ENCODE assay signal across 20 cellular contexts in the genomic region with DNA sequence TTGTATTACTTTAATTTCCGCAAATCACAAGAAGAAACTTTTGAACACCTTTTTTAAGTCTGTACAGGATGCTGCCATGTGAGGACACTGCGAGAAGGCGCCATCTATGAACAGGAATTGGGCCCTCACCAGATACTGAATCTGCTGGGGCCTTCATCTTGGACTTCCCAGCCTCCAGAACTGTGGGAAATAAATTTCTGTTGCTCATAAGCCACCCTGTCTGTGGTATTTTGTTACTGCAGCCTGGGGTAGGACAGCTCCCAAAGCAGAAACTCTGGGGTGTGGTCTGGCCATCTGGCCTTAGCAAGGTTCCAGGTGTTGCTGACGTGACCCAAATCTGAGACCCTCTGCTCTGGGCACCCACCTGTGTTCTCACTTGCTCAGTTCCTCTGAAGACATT. TPM values are rescaled to one million over a fixed set of nuclear protein-coding genes. Genes with fewer than 3 reads are reported as not detected.
DNase-seq lines count a peak whose midpoint lies in the region; ATAC-seq, FAIRE-seq and TF ChIP-seq lines count a peak whose summit lies in the region.
"Had no signal": no experiment of that assay in that cellular context is flagged by ENCODE, and none has a peak within 500 bp of the region (broad histone marks: within the 10 kb centered on the region; RNA-seq: fewer than 3 reads in every experiment).

No MANE protein-coding gene starts in this region.

- H2AK5ac ChIP-seq in H9 (ENCODE audit: insufficient read length, low read length), result no peak overlapping the region

- H3K79me2 ChIP-seq in H9 (ENCODE audit: insufficient read depth, low read length) (peaks cover 19% of the 10 kb centered on the region; the same call in 1 of the 2 replicates), K562 (ENCODE audit: control insufficient read depth, insufficient read depth, low read length) (peaks cover 48% of the 10 kb centered on the region)

- H3K9me3 Mint-ChIP-seq in activated naive CD8-positive, alpha-beta T cell (ENCODE audit: low read depth), result no peaks in the 10 kb centered on the region
- H3K9me3 Mint-ChIP-seq in activated naive CD8-positive, alpha-beta T cell treated with anti-CD3 and anti-CD28 coated beads, Interleukin-2, amount 50 U/mL, for 24 hours, result no peaks in the 10 kb centered on the region
- no peaks in the 10 kb centered on the region; a peak in 1 of 5 replicates for H3K9me3 Mint-ChIP-seq in H9
- peaks cover 5% of the 10 kb centered on the region for H3K9me3 Mint-ChIP-seq in glutamatergic neuron (ENCODE audit: unreplicated experiment)
- H3K9me3 Mint-ChIP-seq: CD8-positive, alpha-beta memory T cell had no signal

- no peaks in the 10 kb centered on the region for H3K79me1 ChIP-seq in H9 (ENCODE audit: insufficient read depth, low read depth, low read length, poor library complexity, severe bottlenecking)

- no CpG with 5 or more reads among the region's 4 CpGs for WGBS in H9 (ENCODE audit: extremely low coverage, insufficient read length, low lambda C conversion rate)
- 86% methylated on average over 4 of the region's 4 CpGs for WGBS in K562 (ENCODE audit: insufficient coverage, low coverage, missing lambda C conversion rate)

- H3K9me3 ChIP-seq in H9 (ENCODE audit: control insufficient read depth, low read depth, low read length), result no peaks in the 10 kb centered on the region
- no peaks in the 10 kb centered on the region for H3K9me3 ChIP-seq in K562 (replicated peaks; ENCODE audit: control insufficient read depth, insufficient read depth, low read depth, low read length)
- H3K9me3 ChIP-seq: BE2C, Caco-2 had no signal

- H4K8ac ChIP-seq in H9 (replicated peaks; ENCODE audit: insufficient read length, low read depth, low read length), result no peak overlapping the region

- no peak overlapping the region for H2BK5ac ChIP-seq in H9 (ENCODE audit: insufficient read length, low read length)

- H3K27me3 ChIP-seq in H9 (ENCODE audit: insufficient read depth, low read length), result no peaks in the 10 kb centered on the region
- H3K27me3 ChIP-seq in K562 (ENCODE audit: control insufficient read depth in 2 of 2, insufficient read depth in 2 of 2, low read length in 2 of 2), result no peaks in the 10 kb centered on the region
- H3K27me3 ChIP-seq: BE2C had no signal

- intact Hi-C loops in K562 (cut with micrococcal nuclease), result no loop called here

- no peak for FAIRE-seq in K562 (lab: Jason Lieb, UNC)
- FAIRE-seq: G401.6, GM12891, H1 had no signal

- no peak overlapping the region for H3K4ac ChIP-seq in H9 (ENCODE audit: low read depth, low read length)

- H3K4me3 Mint-ChIP-seq in activated naive CD8-positive, alpha-beta T cell, result no peak overlapping the region
- H3K4me3 Mint-ChIP-seq in activated naive CD8-positive, alpha-beta T cell treated with anti-CD3 and anti-CD28 coated beads, Interleukin-2, amount 50 U/mL, for 24 hours, result no peak overlapping the region
- H3K4me3 Mint-ChIP-seq in H9, result no peak overlapping the region; a peak in 1 of 5 replicates
- H3K4me3 Mint-ChIP-seq in glutamatergic neuron (ENCODE audit: unreplicated experiment), result no peak overlapping the region
- H3K4me3 Mint-ChIP-seq: CD8-positive, alpha-beta memory T cell had no signal

- H3T11ph ChIP-seq in H9 (ENCODE audit: low read length), result no peak overlapping the region

- POLR2A ChIA-PET in K562 (lab: Yijun Ruan, JAX), result no interaction called here

- peaks cover 12% of the 10 kb centered on the region; the same call in 2 of the 3 replicates for H3K36me3 ChIP-seq in K562 (ENCODE audit: control insufficient read depth, insufficient read depth, low read length)
- H3K36me3 ChIP-seq: BE2C had no signal

- H3K4me1 ChIP-seq in H9 (ENCODE audit: insufficient read depth, low read length), result no peaks in the 10 kb centered on the region
- H3K4me1 ChIP-seq in K562 (replicated peaks in 1 of 2; ENCODE audit: control insufficient read depth in 2 of 2, insufficient read depth in 2 of 2, low read length in 2 of 2), result peaks cover 0 to 2% of the 10 kb centered on the region in 2 experiments; a peak in 2 of 5 replicates
- H3K4me1 ChIP-seq: BE2C had no signal

- H3K4me2 ChIP-seq in H9 (ENCODE audit: insufficient read depth, insufficient read length, low read length) (no peak overlapping the region), K562 (ENCODE audit: insufficient read depth, low read length) (no peak overlapping the region)

- H4K20me1 ChIP-seq in H9 (ENCODE audit: control insufficient read depth, insufficient read depth, insufficient read length) (peaks cover 2% of the 10 kb centered on the region), K562 (replicated peaks; ENCODE audit: control insufficient read depth, insufficient read depth, low read length) (peaks cover 13% of the 10 kb centered on the region)

- H3K9me1 ChIP-seq in K562 (ENCODE audit: control insufficient read depth, insufficient read depth, low read length), result no peaks in the 10 kb centered on the region

- DNase-seq in activated naive CD8-positive, alpha-beta T cell treated with anti-CD3 and anti-CD28 coated beads, Interleukin-2, amount 50 U/mL, for 24 hours, result no peak
- DNase-seq in H9, result no peak
- DNase-seq in K562 (ENCODE audit: extremely low read depth in 1 of 4, low spot score in 3 of 4), result no peak
- DNase-seq in glutamatergic neuron, result no peak
- DNase-seq in D341Med (ENCODE audit: low spot score), result no peak
- DNase-seq in NK-92 treated with Interleukin-12 subunit alpha and Interleukin-12 subunit beta, amount 100 ng/mL, for 24 hours (lab: John Stamatoyannopoulos, UW), result no peak
- no peak for DNase-seq in pons (ENCODE audit: low spot score)
- DNase-seq: 8988T; BE2C; Caco-2; CD8-positive, alpha-beta memory T cell; DMS79; EL; HCEC 1CT; KBM-7 had no signal

- no peak for TF ChIP-seq EP300 in K562 (IDR thresholded peaks at IDR 0.05; ENCODE audit: low read length)

- H2BK120ac ChIP-seq in H9 (ENCODE audit: low read depth, low read length, poor library complexity, severe bottlenecking), result no peak overlapping the region

- TF ChIP-seq RAD21 in K562 (CRISPR knock-in tag; conservative IDR thresholded peaks at IDR 0.05 in 1 of 2, IDR thresholded peaks at IDR 0.05 in 1 of 2), result no peak

- no peak overlapping the region for H2BK20ac ChIP-seq in H9 (ENCODE audit: low read depth, low read length, poor library complexity, severe bottlenecking)

- H3K18ac ChIP-seq in H9 (ENCODE audit: insufficient read length, low read depth, low read length), result no peak overlapping the region

- peak overlapping the region; percentile 28 for H3K27ac Mint-ChIP-seq in activated naive CD8-positive, alpha-beta T cell
- H3K27ac Mint-ChIP-seq in activated naive CD8-positive, alpha-beta T cell treated with anti-CD3 and anti-CD28 coated beads, Interleukin-2, amount 50 U/mL, for 24 hours, result no peak overlapping the region
- H3K27ac Mint-ChIP-seq in H9 (no peak overlapping the region), glutamatergic neuron (ENCODE audit: unreplicated experiment) (peak overlapping the region; percentile 50)

- CTCF ChIA-PET in K562 (lab: Yijun Ruan, JAX; ENCODE audit: low intra/inter-chr PET ratio), result no interaction called here

- TF ChIP-seq CTCF in H9 (conservative IDR thresholded peaks at IDR 0.05), result peak; percentile 23; the same call in 1 of the 3 replicates
- no peak for TF ChIP-seq CTCF in K562 (IDR thresholded peaks at IDR 0.05 in 2 of 3, conservative IDR thresholded peaks at IDR 0.05 in 1 of 3; ENCODE audit: insufficient read depth in 2 of 3, low read depth in 1 of 3, low read length in 3 of 3)
- TF ChIP-seq CTCF in glutamatergic neuron (IDR thresholded peaks at IDR 0.05; ENCODE audit: partially characterized antibody, unreplicated experiment), result no peak

- H3K27me3 Mint-ChIP-seq in activated naive CD8-positive, alpha-beta T cell, result no peaks in the 10 kb centered on the region
- no peaks in the 10 kb centered on the region for H3K27me3 Mint-ChIP-seq in activated naive CD8-positive, alpha-beta T cell treated with anti-CD3 and anti-CD28 coated beads, Interleukin-2, amount 50 U/mL, for 24 hours
- no peaks in the 10 kb centered on the region for H3K27me3 Mint-ChIP-seq in H9 (ENCODE audit: low read depth)
- peaks cover 1% of the 10 kb centered on the region for H3K27me3 Mint-ChIP-seq in glutamatergic neuron (ENCODE audit: unreplicated experiment)
- H3K27me3 Mint-ChIP-seq: CD8-positive, alpha-beta memory T cell had no signal

- H3K27ac ChIP-seq in H9 (ENCODE audit: insufficient read length, low read depth, low read length) (no peak overlapping the region), K562 (ENCODE audit: extremely low read depth, low read depth, low read length) (no peak overlapping the region)
- H3K27ac ChIP-seq: HL-60 had no signal

- no peak for ATAC-seq in activated naive CD8-positive, alpha-beta T cell treated with anti-CD3 and anti-CD28 coated beads, Interleukin-2, amount 50 U/mL, for 24 hours
- peak; percentile 32; the same call in 1 of the 3 replicates for ATAC-seq in K562

- H2BK15ac ChIP-seq in H9 (ENCODE audit: low read depth, low read length), result no peak overlapping the region

- no peak overlapping the region for H2BK12ac ChIP-seq in H9 (ENCODE audit: insufficient read length, low read depth, low read length)

- no TSS peak for BruUV-seq in K562 (replicated peaks; lab: Mats Ljungman, UMichigan)

- no peak overlapping the region for H4K91ac ChIP-seq in H9 (ENCODE audit: insufficient read length, low read depth, low read length)

- H3K23me2 ChIP-seq in H9 (ENCODE audit: insufficient read length, low read depth, low read length, poor library complexity, severe bottlenecking), result no peaks in the 10 kb centered on the region

- H3K4me3 ChIP-seq in K562, result no peak overlapping the region

- TF ChIP-seq POLR2A in K562 (conservative IDR thresholded peaks at IDR 0.05), result no peak

- no peak overlapping the region for H4K5ac ChIP-seq in H9 (ENCODE audit: insufficient read length, low read depth, low read length)

- no peak overlapping the region for H3K14ac ChIP-seq in H9 (ENCODE audit: insufficient read depth, low read length)

- in situ Hi-C loops in K562 (cut with MboI), result no loop called here

- no peak overlapping the region for H3K56ac ChIP-seq in H9 (ENCODE audit: insufficient read length, low read depth, low read length)

- peaks cover 9% of the 10 kb centered on the region for H3K36me3 Mint-ChIP-seq in activated naive CD8-positive, alpha-beta T cell
- peaks cover 4% of the 10 kb centered on the region for H3K36me3 Mint-ChIP-seq in activated naive CD8-positive, alpha-beta T cell treated with anti-CD3 and anti-CD28 coated beads, Interleukin-2, amount 50 U/mL, for 24 hours (ENCODE audit: low read depth)
- H3K36me3 Mint-ChIP-seq in H9 (ENCODE audit: insufficient read depth in 1 of 3, low read depth in 3 of 3) (peaks cover 3 to 6% (median 5%) of the 10 kb centered on the region in 3 experiments; a peak in 4 of 7 replicates), glutamatergic neuron (ENCODE audit: unreplicated experiment) (peaks cover 3% of the 10 kb centered on the region)

- H3K9ac ChIP-seq in H9 (ENCODE audit: extremely low read depth, insufficient read length, low read length) (no peak overlapping the region), K562 (ENCODE audit: insufficient read depth in 1 of 2, low read depth in 2 of 2, low read length in 2 of 2) (no peak overlapping the region)

- peaks cover 76% of the 10 kb centered on the region for H3K4me1 Mint-ChIP-seq in activated naive CD8-positive, alpha-beta T cell (ENCODE audit: low read depth)
- peaks cover 57% of the 10 kb centered on the region for H3K4me1 Mint-ChIP-seq in activated naive CD8-positive, alpha-beta T cell treated with anti-CD3 and anti-CD28 coated beads, Interleukin-2, amount 50 U/mL, for 24 hours
- H3K4me1 Mint-ChIP-seq in H9, result peaks cover 26 to 30% of the 10 kb centered on the region in 2 experiments
- peaks cover 28% of the 10 kb centered on the region for H3K4me1 Mint-ChIP-seq in glutamatergic neuron (ENCODE audit: low read depth, unreplicated experiment)

- no peak overlapping the region for H3K23ac ChIP-seq in H9 (ENCODE audit: insufficient read length, low read depth, low read length)

- H2AFZ ChIP-seq in H9 (ENCODE audit: low read length) (no peak overlapping the region), K562 (ENCODE audit: low read depth, low read length) (no peak overlapping the region)

RNA-seq across cellular contexts. Expression of a gene that starts 16.5 kb away (rescaled TPM):
- total RNA-seq in H9 (2021) (46.3 and 48.4 TPM in 2 replicates), K562 (2014; rRNA removed) (15.0 and 19.1 TPM in 2 replicates), K562 (2014; rRNA removed; fragmentation: Illumina TruSeq; extraction: Trizol) (14.2 and 15.2 TPM in 2 replicates), K562 (2015; rRNA removed; fragmentation: Illumina TruSeq; extraction: Trizol) (13.8 and 15.0 TPM in 2 replicates), K562 (2021) (22.4 and 25.4 TPM in 2 replicates), glutamatergic neuron (ENCODE audit: unreplicated experiment) (68.3 TPM)
- 83.6 and 100 TPM in 2 replicates for total RNA-seq in K562 (2011; cell fraction: chromatin; rRNA removed; ENCODE audit: low replicate concordance)
- 57.7 and 64.7 TPM in 2 replicates for total RNA-seq in K562 (2011; cell fraction: nucleolus; rRNA removed)
- total RNA-seq in K562 (2011; cell fraction: nucleoplasm; rRNA removed), result 74.1 and 83.9 TPM in 2 replicates
- polyA plus RNA-seq in K562 (2011; rRNA removed) (24.1 and 25.5 TPM in 2 replicates), K562 (2014; fragmentation: Illumina TruSeq; extraction: Trizol) (22.8 and 25.8 TPM in 2 replicates), K562 (2014; fragmentation: Nextera tagmentation; extraction: Ambion mirVana) (10 to 100 TPM in 1 of 2 experiments, 1 to 10 TPM in 1; 5.8 to 11.3 TPM), K562 (2014; rRNA removed) (22.7 and 25.5 TPM in 2 replicates)
- polyA plus RNA-seq in K562 (2011; cell fraction: cytosol; rRNA removed), result 18.8 and 22.4 TPM in 2 replicates
- polyA plus RNA-seq in K562 (2011; cell fraction: nucleus; rRNA removed), result 37.9 and 48.2 TPM in 2 replicates
- 22.1 and 26.2 TPM in 2 replicates for polyA plus RNA-seq in K562 (2012)
- 54.5 and 56.5 TPM in 2 replicates for polyA minus RNA-seq in K562 (2011; rRNA and poly(A)+ RNA removed)
- polyA minus RNA-seq in K562 (2011; cell fraction: cytosol; rRNA and poly(A)+ RNA removed), result 28.0 and 29.7 TPM in 2 replicates
- polyA minus RNA-seq in K562 (2011; cell fraction: nucleus; rRNA and poly(A)+ RNA removed), result 34.9 and 48.7 TPM in 2 replicates

Comparison
In these comparisons a context has a peak if more than half of its experiments do, and no peak if none do; other contexts are left out.
1. H3K27ac Mint-ChIP-seq: peak in activated naive CD8-positive, alpha-beta T cell (single experiment) and glutamatergic neuron (single experiment); none in activated naive CD8-positive, alpha-beta T cell treated with anti-CD3 and anti-CD28 coated beads, Interleukin-2, amount 50 U/mL, for 24 hours (single experiment) and H9 (0 of 3).